21 cellular contexts compared by ENCODE assay signal in genomic region chr2:58851598-58851997, GRCh38.
"Had no signal": no experiment of that assay in that cellular context is flagged by ENCODE, and none has a peak within 500 bp of the region (broad histone marks: within the 10 kb centered on the region; RNA-seq: fewer than 3 reads in every experiment).

No MANE protein-coding gene starts in this region.

- H3K4me1 ChIP-seq: adrenal gland, ascending aorta, breast epithelium, heart right ventricle, lower lobe of right lung, stomach, suprapubic skin, tibial nerve had no signal

- ATAC-seq: heart right ventricle; lower lobe of right lung; mucosa of descending colon; stimulated activated memory B cell treated with anti-CD40 and anti-IgM and Interleukin-4, amounts not matched to agents 10 μg/mL and 1 μg/mL and 100 μg/mL, for 72 hours; WTC11 had no signal

- DNase-seq: activated gamma-delta T cell treated with Interleukin-2 at 50 U/mL for 16 hours; activated T-cell treated with anti-CD3 and anti-CD28 coated beads, Interleukin-2, amount 50 U/mL, for 1 hour; adrenal gland; heart right ventricle; lower lobe of right lung; mesendoderm; mucosa of descending colon; nephron progenitor cell; sigmoid colon; stimulated activated CD4-positive, alpha-beta T cell treated with anti-CD3 and anti-CD28 coated beads, Interleukin-15, amount 100 ng/mL, for 24 hours; stomach had no signal

- H3K4me3 ChIP-seq: adrenal gland, ascending aorta, breast epithelium, coronary artery, heart right ventricle, lower lobe of right lung, mucosa of descending colon, sigmoid colon, smooth muscle cell, stomach, suprapubic skin, tibial nerve had no signal

- H3K9me3 ChIP-seq: adrenal gland, ascending aorta, breast epithelium, heart right ventricle, lower lobe of right lung, mucosa of descending colon, sigmoid colon, stomach, suprapubic skin, tibial nerve had no signal

- H3K27me3 ChIP-seq: adrenal gland, ascending aorta, breast epithelium, heart right ventricle, sigmoid colon, stomach, suprapubic skin, tibial nerve had no signal

- FAIRE-seq: keratinocyte had no signal

- H3K4me2 ChIP-seq: smooth muscle cell had no signal

- H3K27ac ChIP-seq: adrenal gland, ascending aorta, breast epithelium, coronary artery, epithelial cell of prostate, heart right ventricle, lower lobe of right lung, sigmoid colon, stomach, suprapubic skin, tibial nerve had no signal

- H3K36me3 ChIP-seq: adrenal gland, ascending aorta, breast epithelium, heart right ventricle, lower lobe of right lung, sigmoid colon, stomach, suprapubic skin, tibial nerve had no signal
